In genomic region chr20:3887870-3888614, GRCh38 we compare ENCODE assay signal across 8 cellular contexts. TPM values are rescaled to one million over a fixed set of nuclear protein-coding genes. Genes with fewer than 3 reads are reported as not detected.
DNase-seq lines count a peak whose midpoint lies in the region; ATAC-seq and TF ChIP-seq lines count a peak whose summit lies in the region.

No MANE protein-coding gene starts in this region.

- no peaks in the 10 kb centered on the region for H3K27me3 Mint-ChIP-seq in activated naive CD4-positive, alpha-beta T cell treated with anti-CD3 and anti-CD28 coated beads, Interleukin-2, amount 50 U/mL, for 24 hours

- peak overlapping the region; percentile 74 to 87 for H3K4me3 ChIP-seq in foreskin fibroblast (ENCODE audit: low read depth in 1 of 2, low read length in 2 of 2)

- H3K27ac Mint-ChIP-seq in activated naive CD4-positive, alpha-beta T cell treated with anti-CD3 and anti-CD28 coated beads, Interleukin-2, amount 50 U/mL, for 24 hours, result peak overlapping the region; percentile 93

- H3K9me3 Mint-ChIP-seq in activated naive CD4-positive, alpha-beta T cell treated with anti-CD3 and anti-CD28 coated beads, Interleukin-2, amount 50 U/mL, for 24 hours, result no peaks in the 10 kb centered on the region

- no peak for ATAC-seq in activated CD4-positive, CD25-positive, alpha-beta regulatory T cell treated with anti-CD3 and anti-CD28 coated beads, Interleukin-2, amount 50 U/mL, for 24 hours

- TF ChIP-seq CTCF in VCaP (conservative IDR thresholded peaks at IDR 0.05), result no peak
- TF ChIP-seq CTCF in foreskin fibroblast (IDR thresholded peaks at IDR 0.05; ENCODE audit: low read depth, low read length), result no peak

- H3K36me3 Mint-ChIP-seq in activated naive CD4-positive, alpha-beta T cell treated with anti-CD3 and anti-CD28 coated beads, Interleukin-2, amount 50 U/mL, for 24 hours, result peaks cover 9% of the 10 kb centered on the region

- no peak for DNase-seq in activated naive CD4-positive, alpha-beta T cell treated with anti-CD3 and anti-CD28 coated beads, Interleukin-2, amount 50 U/mL, for 16 hours
- DNase-seq in foreskin fibroblast, result peak in 1 of 2 donors; percentile 66
- peak; percentile 78 for DNase-seq in posterior vena cava (ENCODE audit: low spot score)
- DNase-seq in activated CD4-positive, CD25-positive, alpha-beta regulatory T cell (lab: John Stamatoyannopoulos, UW), result no peak
- DNase-seq in inferior parietal cortex (ENCODE audit: extremely low spot score), result no peak

- intact Hi-C loops in posterior vena cava (cut with DNase I), result no loop called here

- peak overlapping the region; percentile 93 for H3K4me3 Mint-ChIP-seq in activated naive CD4-positive, alpha-beta T cell treated with anti-CD3 and anti-CD28 coated beads, Interleukin-2, amount 50 U/mL, for 24 hours

- peak overlapping the region; percentile 97 for H3K27ac ChIP-seq in VCaP

- peaks cover 40% of the 10 kb centered on the region for H3K4me1 Mint-ChIP-seq in activated naive CD4-positive, alpha-beta T cell treated with anti-CD3 and anti-CD28 coated beads, Interleukin-2, amount 50 U/mL, for 24 hours

RNA-seq across cellular contexts. Expression of gene PANK2, which starts 1.1 kb away (rescaled TPM):
- 10 to 100 TPM; 27.0 to 31.5 TPM for total RNA-seq in posterior vena cava

RNA-seq across cellular contexts. Expression of gene MAVS, which starts 41.4 kb away (rescaled TPM):
- 10 to 100 TPM; 26.2 to 27.1 TPM for total RNA-seq in posterior vena cava
